ENCODE assay signal across 9 cellular contexts in genomic region chr2:218859556-218859993, GRCh38. TPM values are rescaled to one million over a fixed set of nuclear protein-coding genes. Genes with fewer than 3 reads are reported as not detected.
DNase-seq lines count a peak whose midpoint lies in the region; TF ChIP-seq lines count a peak whose summit lies in the region.
"Had no signal": no experiment of that assay in that cellular context is flagged by ENCODE, and none has a peak within 500 bp of the region (broad histone marks: within the 10 kb centered on the region; RNA-seq: fewer than 3 reads in every experiment).

WNT6 (plus strand) TSS chr2:218859805; CDS start chr2:218860038, 233 bp downstream.

- H3K4me3 Mint-ChIP-seq in endothelial cell (ENCODE audit: unreplicated experiment) = no peak within 1 kb of the TSS

- H4K20me1 ChIP-seq in BLaER1 treated with 17β-estradiol and CSF1 and Interleukin-3, amounts not matched to agents 10 nM and 100 nM = peaks cover 0 to 72% (median 33%) of the 10 kb centered on the region in 11 experiments; a peak in 16 of 22 replicates

- H3K27ac ChIP-seq in BLaER1 treated with 17β-estradiol and CSF1 and Interleukin-3, amounts not matched to agents 10 nM and 100 nM = no peak within 1 kb of the TSS
- H3K27ac ChIP-seq in brain microvascular endothelial cell = no peak within 1 kb of the TSS

- H3K36me3 Mint-ChIP-seq in endothelial cell (ENCODE audit: low read depth, unreplicated experiment) = no peaks in the 10 kb centered on the region

- DNase-seq in endothelial cell (ENCODE audit: low spot score) = no peak
- DNase-seq in epidermal melanocyte (ENCODE audit: insufficient read length, low spot score) = no peak
- no peak for DNase-seq in brain microvascular endothelial cell
- no peak for DNase-seq in HuH-7 (ENCODE audit: low spot score)
- no peak for DNase-seq in mesenteric fat pad (ENCODE audit: low spot score)
- DNase-seq: stimulated activated CD4-positive, alpha-beta T cell treated with anti-CD3 and anti-CD28 coated beads, Interleukin-12 subunit alpha, Interleukin-12 subunit beta, amount 100 ng/mL, for 4 hours had no signal

- H3K4me2 ChIP-seq in BLaER1 treated with 17β-estradiol and CSF1 and Interleukin-3, amounts not matched to agents 10 nM and 100 nM = peak within 1 kb of the TSS; percentile 69 to 86 (median 76)

- H3K27ac Mint-ChIP-seq in endothelial cell (ENCODE audit: unreplicated experiment) = peak within 1 kb of the TSS; percentile 24

- H3K27me3 Mint-ChIP-seq in endothelial cell (ENCODE audit: unreplicated experiment) = peaks cover 54% of the 10 kb centered on the region

- peaks cover 12% of the 10 kb centered on the region for H3K4me1 Mint-ChIP-seq in endothelial cell (ENCODE audit: unreplicated experiment)

- H3K4me1 ChIP-seq in BLaER1 treated with 17β-estradiol and CSF1 and Interleukin-3, amounts not matched to agents 10 nM and 100 nM = peaks cover 8 to 19% (median 13%) of the 10 kb centered on the region in 10 experiments; a peak in 19 of 20 replicates
- H3K4me1 ChIP-seq in neuron (ENCODE audit: insufficient read depth, low read length) = peaks cover 10% of the 10 kb centered on the region

- no peaks in the 10 kb centered on the region for H3K9me3 Mint-ChIP-seq in endothelial cell (ENCODE audit: unreplicated experiment)

- no peaks in the 10 kb centered on the region for H3K36me3 ChIP-seq in BLaER1 treated with 17β-estradiol and CSF1 and Interleukin-3, amounts not matched to agents 10 nM and 100 nM
- H3K36me3 ChIP-seq in neuron (ENCODE audit: insufficient read depth, low read length) (no peaks in the 10 kb centered on the region), brain microvascular endothelial cell (replicated peaks) (no peaks in the 10 kb centered on the region)

- TF ChIP-seq CTCF in endothelial cell (IDR thresholded peaks at IDR 0.05; ENCODE audit: unreplicated experiment) (no peak), brain microvascular endothelial cell (IDR thresholded peaks at IDR 0.05; ENCODE audit: low read depth, low read length, missing control alignments) (no peak)

- peaks cover 96 to 100% (median 100%) of the 10 kb centered on the region in 11 experiments for H3K27me3 ChIP-seq in BLaER1 treated with 17β-estradiol and CSF1 and Interleukin-3, amounts not matched to agents 10 nM and 100 nM
- H3K27me3 ChIP-seq in neuron (ENCODE audit: insufficient read depth, low read length) (peaks cover 77% of the 10 kb centered on the region), brain microvascular endothelial cell (replicated peaks) (peaks cover 71% of the 10 kb centered on the region)

- TF ChIP-seq RAD21 in Ishikawa (IDR thresholded peaks at IDR 0.05; ENCODE audit: low read depth) = no peak

- in situ Hi-C loops in brain microvascular endothelial cell (cut with HindIII; ENCODE audit: low pct_ligation_motif_present, low sequenced_read_pairs) = no loop called here

- no peak within 1 kb of the TSS for H3K9ac ChIP-seq in BLaER1 treated with 17β-estradiol and CSF1 and Interleukin-3, amounts not matched to agents 10 nM and 100 nM

- H3K4me3 ChIP-seq in BLaER1 treated with 17β-estradiol and CSF1 and Interleukin-3, amounts not matched to agents 10 nM and 100 nM = peak within 1 kb of the TSS; percentile 30 to 64 (median 52); a peak in 18 of 20 replicates
- peak within 1 kb of the TSS; percentile 15 for H3K4me3 ChIP-seq in neuron (ENCODE audit: low read length)
- no peak within 1 kb of the TSS for H3K4me3 ChIP-seq in brain microvascular endothelial cell (ENCODE audit: low read depth, low read length)

- H3K9me3 ChIP-seq in BLaER1 treated with 17β-estradiol and CSF1 and Interleukin-3, amounts not matched to agents 10 nM and 100 nM (replicated peaks in 1 of 11) = peaks cover 0 to 5% (median 0%) of the 10 kb centered on the region in 11 experiments; a peak in 1 of 22 replicates
- no peaks in the 10 kb centered on the region for H3K9me3 ChIP-seq in neuron (ENCODE audit: low read length)

- no peak for TF ChIP-seq EP300 in Ishikawa (IDR thresholded peaks at IDR 0.05; ENCODE audit: borderline replicate concordance)

- no peak within 1 kb of the TSS for H2AFZ ChIP-seq in neuron (ENCODE audit: low read depth, low read length)

TF ChIP-seq in Ishikawa, 13 proteins besides CTCF, POLR2A, EP300 and RAD21:
- TF ChIP-seq ZBTB7A (IDR thresholded peaks at IDR 0.05; ENCODE audit: low read depth) (no peak), FOXM1 (IDR thresholded peaks at IDR 0.05; ENCODE audit: borderline replicate concordance, low read depth) (no peak), EGR1 (IDR thresholded peaks at IDR 0.05) (peak; percentile 55; the same call in 1 of the 2 replicates), YY1 (IDR thresholded peaks at IDR 0.05; ENCODE audit: low read depth) (no peak)

RNA-seq across cellular contexts. Expression of gene WNT6, which starts in this region (rescaled TPM):
- total RNA-seq in endothelial cell (ENCODE audit: unreplicated experiment) (not detected), mesenteric fat pad (0.90 TPM)
